ENCODE assay signal across 4 cellular contexts in the genomic region with DNA sequence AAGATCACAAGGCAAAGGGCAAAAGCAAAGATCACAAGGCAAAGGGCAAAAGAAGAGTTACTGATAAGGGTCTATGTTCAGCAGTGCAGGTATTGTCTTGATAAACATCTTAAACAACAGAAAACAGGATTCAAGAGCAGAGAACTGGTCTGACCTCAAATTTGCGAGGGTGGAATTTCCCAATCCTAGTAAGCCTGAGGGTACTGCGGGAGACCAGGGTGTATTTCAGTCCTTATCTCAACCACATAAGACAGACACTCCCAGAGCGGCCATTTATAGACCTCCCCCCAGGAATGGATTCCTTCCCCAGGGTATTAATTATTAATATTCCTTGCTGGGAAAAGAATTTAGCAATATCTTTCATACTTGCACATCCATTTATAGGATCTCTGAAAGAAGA.
DNase-seq lines count a peak whose midpoint lies in the region; ATAC-seq and TF ChIP-seq lines count a peak whose summit lies in the region.
"Not testable (repeated sequence)": the region's sequence is repeated elsewhere in the genome, so short reads cannot be mapped to it uniquely, and the experiment has no call there.

No MANE protein-coding gene starts in this region.

- H3K18ac ChIP-seq in trophoblast cell (ENCODE audit: low read length): not testable (repeated sequence)

- H4K91ac ChIP-seq in trophoblast cell (ENCODE audit: low read depth, low read length): not testable (repeated sequence)

- not testable (repeated sequence) for H3K4me2 ChIP-seq in DND-41 (ENCODE audit: insufficient read depth, low read length); trophoblast cell (ENCODE audit: low read length)

- TF ChIP-seq CTCF in DND-41 (IDR thresholded peaks at IDR 0.05; ENCODE audit: borderline replicate concordance, extremely low read depth, low read length, poor library complexity, severe bottlenecking); HEK293 (tag by site-specific recombination; IDR thresholded peaks at IDR 0.05); activated CD8-positive, alpha-beta T cell treated with anti-CD3 and anti-CD28 coated beads for 36 hours (IDR thresholded peaks at IDR 0.05): not testable (repeated sequence)

- H3K4ac ChIP-seq in trophoblast cell (ENCODE audit: low read depth, low read length): not testable (repeated sequence)

- not testable (repeated sequence) for H2AFZ ChIP-seq in DND-41 (ENCODE audit: low read depth, low read length); trophoblast cell (ENCODE audit: insufficient read depth, low read length, poor library complexity)

- H3K27me3 Mint-ChIP-seq in activated CD8-positive, alpha-beta T cell treated with anti-CD3 and anti-CD28 coated beads for 36 hours: not testable (repeated sequence)

- not testable (repeated sequence) for H3K27me3 ChIP-seq in DND-41 (ENCODE audit: insufficient read depth, low read length, poor library complexity); trophoblast cell (ENCODE audit: insufficient read depth, low read length)

- DNase-seq in DND-41 (peak; percentile 4), trophoblast cell (peak; percentile 16 to 59)
- DNase-seq in activated CD8-positive, alpha-beta T cell treated with anti-CD3 and anti-CD28 coated beads for 36 hours: peak; percentile 5

- H3K9ac ChIP-seq in DND-41 (ENCODE audit: low read depth, low read length); trophoblast cell (ENCODE audit: low read length): not testable (repeated sequence)

- CTCF ChIA-PET in HEK293 (lab: Yijun Ruan, JAX); activated CD8-positive, alpha-beta T cell treated with anti-CD3 and anti-CD28 coated beads for 36 hours (lab: Charles Lee): not testable (repeated sequence)

- not testable (repeated sequence) for H3K79me2 ChIP-seq in DND-41 (ENCODE audit: insufficient read depth, low read length); trophoblast cell (ENCODE audit: control insufficient read depth, insufficient read depth, low read length, poor library complexity)

- H4K8ac ChIP-seq in trophoblast cell (ENCODE audit: low read depth, low read length): not testable (repeated sequence)

- H3K79me1 ChIP-seq in trophoblast cell (ENCODE audit: low read length): not testable (repeated sequence)

- not testable (repeated sequence) for H3K4me3 ChIP-seq in DND-41 (ENCODE audit: low read depth in 1 of 2, low read length in 2 of 2); HEK293 (ENCODE audit: low read depth, low read length); trophoblast cell (ENCODE audit: low read depth, low read length)

- H2BK120ac ChIP-seq in trophoblast cell (ENCODE audit: insufficient read depth, low read length, poor library complexity): not testable (repeated sequence)

- H3K9me3 Mint-ChIP-seq in activated CD8-positive, alpha-beta T cell treated with anti-CD3 and anti-CD28 coated beads for 36 hours: peaks cover 30% of the 10 kb centered on the region

- H2BK5ac ChIP-seq in trophoblast cell (ENCODE audit: low read depth, low read length, poor library complexity): not testable (repeated sequence)

- not testable (repeated sequence) for H3K23ac ChIP-seq in trophoblast cell (ENCODE audit: low read length)

- not testable (repeated sequence) for ATAC-seq in DND-41 (ENCODE audit: insufficient read depth, low read depth); activated CD8-positive, alpha-beta T cell treated with anti-CD3 and anti-CD28 coated beads for 36 hours

- H3K4me1 Mint-ChIP-seq in activated CD8-positive, alpha-beta T cell treated with anti-CD3 and anti-CD28 coated beads for 36 hours (ENCODE audit: low read depth): not testable (repeated sequence)

- H4K20me1 ChIP-seq in DND-41 (ENCODE audit: insufficient read depth, low read length): not testable (repeated sequence)

- not testable (repeated sequence) for H3K4me3 Mint-ChIP-seq in activated CD8-positive, alpha-beta T cell treated with anti-CD3 and anti-CD28 coated beads for 36 hours

- not testable (repeated sequence) for H3K27ac Mint-ChIP-seq in activated CD8-positive, alpha-beta T cell treated with anti-CD3 and anti-CD28 coated beads for 36 hours

- WGBS in trophoblast cell (ENCODE audit: extremely low coverage, insufficient coverage, insufficient read length): no CpG with 5 or more reads among the region's 3 CpGs

- not testable (repeated sequence) for H2AK5ac ChIP-seq in trophoblast cell (ENCODE audit: low read length)

- H3K36me3 Mint-ChIP-seq in activated CD8-positive, alpha-beta T cell treated with anti-CD3 and anti-CD28 coated beads for 36 hours (ENCODE audit: low read depth): not testable (repeated sequence)

- H3K36me3 ChIP-seq in DND-41 (ENCODE audit: insufficient read depth, low read length); HEK293 (ENCODE audit: control insufficient read depth in 2 of 2, insufficient read depth in 1 of 2, low read length in 2 of 2); trophoblast cell (ENCODE audit: control insufficient read depth in 1 of 2, insufficient read depth in 2 of 2, low read length in 2 of 2): not testable (repeated sequence)

- not testable (repeated sequence) for H3K27ac ChIP-seq in DND-41 (ENCODE audit: low read length); HEK293 (ENCODE audit: extremely low read depth, low read depth, low read length); trophoblast cell (ENCODE audit: low read depth, low read length)

- intact Hi-C loops in activated CD8-positive, alpha-beta T cell treated with anti-CD3 and anti-CD28 coated beads for 36 hours (cut with micrococcal nuclease): not testable (repeated sequence)

- POLR2A ChIA-PET in HEK293 (lab: Yijun Ruan, JAX); activated CD8-positive, alpha-beta T cell treated with anti-CD3 and anti-CD28 coated beads for 36 hours (lab: Charles Lee): not testable (repeated sequence)

- peaks cover 23% of the 10 kb centered on the region for H3K9me3 ChIP-seq in DND-41 (ENCODE audit: insufficient read depth, low read length, severe bottlenecking)
- H3K9me3 ChIP-seq in HEK293 (ENCODE audit: control insufficient read depth, insufficient read depth, low read depth, low read length); trophoblast cell (ENCODE audit: insufficient read depth, low read depth, low read length): not testable (repeated sequence)

- H3K14ac ChIP-seq in trophoblast cell (ENCODE audit: low read length): not testable (repeated sequence)

- not testable (repeated sequence) for H4K12ac ChIP-seq in trophoblast cell (ENCODE audit: low read depth, low read length)

- not testable (repeated sequence) for H2BK12ac ChIP-seq in trophoblast cell (ENCODE audit: low read length)

- H3K4me1 ChIP-seq in DND-41 (ENCODE audit: insufficient read depth, low read length); HEK293 (ENCODE audit: control insufficient read depth, insufficient read depth, low read length); trophoblast cell (ENCODE audit: control insufficient read depth in 1 of 2, insufficient read depth in 2 of 2, low read length in 2 of 2): not testable (repeated sequence)

TF ChIP-seq in HEK293, 187 proteins besides CTCF, POLR2A, EP300 and RAD21:
- peak; percentile 57 for TF ChIP-seq SETDB1 (IDR thresholded peaks at IDR 0.05; ENCODE audit: insufficient read length, low read length)
